Comparison of ENCODE assay signal across 1 cellular context in genomic region chr5:122354293-122354692, GRCh38.
TF ChIP-seq lines count a peak whose summit lies in the region.

No MANE protein-coding gene starts in this region.

TF ChIP-seq in GM23338, 12 proteins besides CTCF, POLR2A, EP300 and RAD21:
- no peak for TF ChIP-seq EZH2phosphoT487 (IDR thresholded peaks at IDR 0.05; ENCODE audit: unreplicated experiment)
- no peak for TF ChIP-seq ZNF331 (CRISPR knock-in tag; IDR thresholded peaks at IDR 0.05; ENCODE audit: low read depth)
- no peak for TF ChIP-seq EZH2 (IDR thresholded peaks at IDR 0.05; ENCODE audit: low read depth, unreplicated experiment)
- TF ChIP-seq POLR2AphosphoS5 (IDR thresholded peaks at IDR 0.05; ENCODE audit: low read depth): no peak
- TF ChIP-seq JUNB (IDR thresholded peaks at IDR 0.05; ENCODE audit: unreplicated experiment): no peak
- TF ChIP-seq, protein P1, sequence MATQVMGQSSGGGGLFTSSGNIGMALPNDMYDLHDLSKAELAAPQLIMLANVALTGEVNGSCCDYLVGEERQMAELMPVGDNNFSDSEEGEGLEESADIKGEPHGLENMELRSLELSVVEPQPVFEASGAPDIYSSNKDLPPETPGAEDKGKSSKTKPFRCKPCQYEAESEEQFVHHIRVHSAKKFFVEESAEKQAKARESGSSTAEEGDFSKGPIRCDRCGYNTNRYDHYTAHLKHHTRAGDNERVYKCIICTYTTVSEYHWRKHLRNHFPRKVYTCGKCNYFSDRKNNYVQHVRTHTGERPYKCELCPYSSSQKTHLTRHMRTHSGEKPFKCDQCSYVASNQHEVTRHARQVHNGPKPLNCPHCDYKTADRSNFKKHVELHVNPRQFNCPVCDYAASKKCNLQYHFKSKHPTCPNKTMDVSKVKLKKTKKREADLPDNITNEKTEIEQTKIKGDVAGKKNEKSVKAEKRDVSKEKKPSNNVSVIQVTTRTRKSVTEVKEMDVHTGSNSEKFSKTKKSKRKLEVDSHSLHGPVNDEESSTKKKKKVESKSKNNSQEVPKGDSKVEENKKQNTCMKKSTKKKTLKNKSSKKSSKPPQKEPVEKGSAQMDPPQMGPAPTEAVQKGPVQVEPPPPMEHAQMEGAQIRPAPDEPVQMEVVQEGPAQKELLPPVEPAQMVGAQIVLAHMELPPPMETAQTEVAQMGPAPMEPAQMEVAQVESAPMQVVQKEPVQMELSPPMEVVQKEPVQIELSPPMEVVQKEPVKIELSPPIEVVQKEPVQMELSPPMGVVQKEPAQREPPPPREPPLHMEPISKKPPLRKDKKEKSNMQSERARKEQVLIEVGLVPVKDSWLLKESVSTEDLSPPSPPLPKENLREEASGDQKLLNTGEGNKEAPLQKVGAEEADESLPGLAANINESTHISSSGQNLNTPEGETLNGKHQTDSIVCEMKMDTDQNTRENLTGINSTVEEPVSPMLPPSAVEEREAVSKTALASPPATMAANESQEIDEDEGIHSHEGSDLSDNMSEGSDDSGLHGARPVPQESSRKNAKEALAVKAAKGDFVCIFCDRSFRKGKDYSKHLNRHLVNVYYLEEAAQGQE (IDR thresholded peaks at IDR 0.05; ENCODE audit: unreplicated experiment): no peak
- TF ChIP-seq NANOG (IDR thresholded peaks at IDR 0.05; ENCODE audit: borderline replicate concordance): peak; percentile 33; the same call in 1 of the 2 replicates
- no peak for TF ChIP-seq ETS1 (IDR thresholded peaks at IDR 0.05)
- TF ChIP-seq ZNF114 (CRISPR knock-in tag; IDR thresholded peaks at IDR 0.05): no peak
